Comparison of ENCODE assay signal across 1 cellular context in the genomic region with DNA sequence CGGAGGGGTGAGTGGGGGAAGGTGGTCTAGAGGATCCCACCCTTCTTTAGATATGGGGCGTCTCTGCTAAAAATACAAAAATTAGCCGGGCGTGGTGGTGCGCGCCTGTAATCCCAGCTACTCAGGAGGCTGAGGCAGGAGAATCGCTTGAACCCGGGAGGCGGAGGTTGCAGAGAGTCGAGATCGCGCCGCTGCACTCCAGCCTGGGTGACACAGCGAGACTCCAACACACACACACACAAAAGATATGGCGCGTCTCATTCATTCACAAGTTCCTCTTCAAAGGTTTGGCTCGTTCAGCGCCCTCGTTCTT.
TF ChIP-seq lines count a peak whose summit lies in the region.

No MANE protein-coding gene starts in this region.

TF ChIP-seq in GM12878, 131 proteins besides CTCF, POLR2A, EP300 and RAD21:
- peak; percentile 36; the same call in 1 of the 2 replicates for TF ChIP-seq YY1 (IDR thresholded peaks at IDR 0.05; ENCODE audit: low read depth, low read length)
